Comparison of ENCODE assay signal across 9 cellular contexts in genomic region chr10:17235136-17235535, GRCh38. TPM values are rescaled to one million over a fixed set of nuclear protein-coding genes. Genes with fewer than 3 reads are reported as not detected.
DNase-seq lines count a peak whose midpoint lies in the region; ATAC-seq and TF ChIP-seq lines count a peak whose summit lies in the region.
"Had no signal": no experiment of that assay in that cellular context is flagged by ENCODE, and none has a peak within 500 bp of the region (broad histone marks: within the 10 kb centered on the region; RNA-seq: fewer than 3 reads in every experiment).

No MANE protein-coding gene starts in this region.

- TF ChIP-seq POLR2A in ovary (IDR thresholded peaks at IDR 0.05) = no peak

- peaks cover 53% of the 10 kb centered on the region for H3K4me1 Mint-ChIP-seq in activated naive CD4-positive, alpha-beta T cell treated with anti-CD3 and anti-CD28 coated beads, Interleukin-2, amount 50 U/mL, for 24 hours
- peaks cover 47% of the 10 kb centered on the region for H3K4me1 Mint-ChIP-seq in activated naive CD8-positive, alpha-beta T cell treated with anti-CD3 and anti-CD28 coated beads, Interleukin-2, amount 10 ng/mL, durations not matched to agents 7 days and 5 days

- peak overlapping the region; percentile 23 for H3K4me3 Mint-ChIP-seq in activated naive CD4-positive, alpha-beta T cell treated with anti-CD3 and anti-CD28 coated beads, Interleukin-2, amount 50 U/mL, for 24 hours
- peak overlapping the region; percentile 4 for H3K4me3 Mint-ChIP-seq in activated naive CD8-positive, alpha-beta T cell treated with anti-CD3 and anti-CD28 coated beads, Interleukin-2, amount 10 ng/mL, durations not matched to agents 7 days and 5 days

- H3K9me3 ChIP-seq in upper lobe of right lung (no peaks in the 10 kb centered on the region), ovary (no peaks in the 10 kb centered on the region)

- TF ChIP-seq CTCF in upper lobe of right lung (IDR thresholded peaks at IDR 0.05) (no peak), omental fat pad (IDR thresholded peaks at IDR 0.05) (no peak), ovary (IDR thresholded peaks at IDR 0.05) (no peak)

- TF ChIP-seq EP300 in ovary (IDR thresholded peaks at IDR 0.05) = no peak

- H3K9me3 Mint-ChIP-seq in activated naive CD4-positive, alpha-beta T cell treated with anti-CD3 and anti-CD28 coated beads, Interleukin-2, amount 50 U/mL, for 24 hours = no peaks in the 10 kb centered on the region
- no peaks in the 10 kb centered on the region for H3K9me3 Mint-ChIP-seq in activated naive CD8-positive, alpha-beta T cell treated with anti-CD3 and anti-CD28 coated beads, Interleukin-2, amount 10 ng/mL, durations not matched to agents 7 days and 5 days

- H3K27me3 ChIP-seq in upper lobe of right lung (no peaks in the 10 kb centered on the region), ovary (no peaks in the 10 kb centered on the region)

- H3K4me1 ChIP-seq in upper lobe of right lung (peaks cover 39% of the 10 kb centered on the region), ovary (ENCODE audit: insufficient read depth) (peaks cover 12% of the 10 kb centered on the region)

- no peak for ATAC-seq in activated naive CD8-positive, alpha-beta T cell treated with anti-CD3 and anti-CD28 coated beads, Interleukin-2, amount 10 ng/mL, durations not matched to agents 7 days and 5 days (ENCODE audit: low read depth)
- no peak for ATAC-seq in upper lobe of right lung
- ATAC-seq in omental fat pad (ENCODE audit: low FRiP score) = no peak

- POLR2A ChIA-PET in activated naive CD8-positive, alpha-beta T cell treated with anti-CD3 and anti-CD28 coated beads, Interleukin-2, amount 10 ng/mL, durations not matched to agents 7 days and 5 days (lab: Charles Lee) = interaction anchor here (1.2 kb wide), 1 partner anchor 34 kb away, joined by 3 read pairs; no protein-coding TSS in a partner anchor

- no peak for DNase-seq in activated naive CD4-positive, alpha-beta T cell treated with Interleukin-2 at 50 U/mL for 16 hours
- DNase-seq in activated naive CD8-positive, alpha-beta T cell treated with anti-CD3 and anti-CD28 coated beads, Interleukin-2, amount 10 ng/mL, durations not matched to agents 7 days and 5 days = no peak
- DNase-seq in kidney tubule cell (ENCODE audit: low spot score) = peak; percentile 50
- no peak for DNase-seq in upper lobe of right lung
- no peak for DNase-seq in omental fat pad (ENCODE audit: low spot score)
- no peak for DNase-seq in effector CD4-positive, alpha-beta T cell
- DNase-seq in ovary = no peak
- DNase-seq: NCI-H2227 treated with DMSO at 0.1 percent for 48 hours had no signal

- H3K36me3 ChIP-seq in upper lobe of right lung (peaks cover 77% of the 10 kb centered on the region), ovary (no peaks in the 10 kb centered on the region)

- 51 to 63% (median 58%) methylated on average over 8 of the region's 8 CpGs for WGBS in ovary, 3 donors

- no peak overlapping the region for H3K27ac Mint-ChIP-seq in activated naive CD4-positive, alpha-beta T cell treated with anti-CD3 and anti-CD28 coated beads, Interleukin-2, amount 50 U/mL, for 24 hours
- H3K27ac Mint-ChIP-seq in activated naive CD8-positive, alpha-beta T cell treated with anti-CD3 and anti-CD28 coated beads, Interleukin-2, amount 10 ng/mL, durations not matched to agents 7 days and 5 days = no peak overlapping the region

- H3K27me3 Mint-ChIP-seq in activated naive CD4-positive, alpha-beta T cell treated with anti-CD3 and anti-CD28 coated beads, Interleukin-2, amount 50 U/mL, for 24 hours = no peaks in the 10 kb centered on the region
- no peaks in the 10 kb centered on the region for H3K27me3 Mint-ChIP-seq in activated naive CD8-positive, alpha-beta T cell treated with anti-CD3 and anti-CD28 coated beads, Interleukin-2, amount 10 ng/mL, durations not matched to agents 7 days and 5 days

- intact Hi-C loops in upper lobe of right lung (cut with DNase I) (no loop called here), ovary (cut with DNase I) (loop anchor here in 1 of 4 donors (5.0 kb wide), 1 partner anchor 343 kb away; no protein-coding TSS in a partner anchor)

- peaks cover 23% of the 10 kb centered on the region for H3K36me3 Mint-ChIP-seq in activated naive CD4-positive, alpha-beta T cell treated with anti-CD3 and anti-CD28 coated beads, Interleukin-2, amount 50 U/mL, for 24 hours
- H3K36me3 Mint-ChIP-seq in activated naive CD8-positive, alpha-beta T cell treated with anti-CD3 and anti-CD28 coated beads, Interleukin-2, amount 10 ng/mL, durations not matched to agents 7 days and 5 days = peaks cover 63% of the 10 kb centered on the region

- peak overlapping the region; percentile 44 for H3K27ac ChIP-seq in upper lobe of right lung
- H3K27ac ChIP-seq in ovary = peak overlapping the region in 1 of 2 donors; percentile 14

- H3K4me3 ChIP-seq in upper lobe of right lung (no peak overlapping the region), ovary (no peak overlapping the region)

RNA-seq across cellular contexts. Expression of gene VIM, which starts 7.1 kb away (rescaled TPM):
- total RNA-seq in activated naive CD8-positive, alpha-beta T cell treated with anti-CD3 and anti-CD28 coated beads, Interleukin-2, amount 10 ng/mL, durations not matched to agents 7 days and 5 days = 1,000 to 10,000 TPM; 1,681 to 1,738 TPM
- total RNA-seq in upper lobe of right lung = 1,272 TPM
- 1,000 to 10,000 TPM; 3,307 to 6,426 (median 5,180) TPM for total RNA-seq in omental fat pad
- total RNA-seq in ovary = 1,000 to 10,000 TPM; 2,370 to 5,934 (median 4,198) TPM
- polyA plus RNA-seq in ovary = 1,000 to 10,000 TPM; 5,561 to 6,135 TPM

RNA-seq across cellular contexts. Expression of gene TRDMT1, which starts 33.7 kb away (rescaled TPM):
- total RNA-seq in activated naive CD8-positive, alpha-beta T cell treated with anti-CD3 and anti-CD28 coated beads, Interleukin-2, amount 10 ng/mL, durations not matched to agents 7 days and 5 days = 10 to 100 TPM; 15.3 to 17.1 TPM
- 9.2 TPM for total RNA-seq in upper lobe of right lung
- total RNA-seq in omental fat pad = 10 to 100 TPM in 1 of 4 donors, 1 to 10 TPM in 3; 4.9 to 13.7 (median 6.2) TPM
- 10 to 100 TPM; 13.1 to 24.3 (median 17.9) TPM for total RNA-seq in ovary
- 1 to 10 TPM; 3.2 to 5.9 TPM for polyA plus RNA-seq in ovary
